2 cellular contexts compared by ENCODE assay signal in the genomic region with DNA sequence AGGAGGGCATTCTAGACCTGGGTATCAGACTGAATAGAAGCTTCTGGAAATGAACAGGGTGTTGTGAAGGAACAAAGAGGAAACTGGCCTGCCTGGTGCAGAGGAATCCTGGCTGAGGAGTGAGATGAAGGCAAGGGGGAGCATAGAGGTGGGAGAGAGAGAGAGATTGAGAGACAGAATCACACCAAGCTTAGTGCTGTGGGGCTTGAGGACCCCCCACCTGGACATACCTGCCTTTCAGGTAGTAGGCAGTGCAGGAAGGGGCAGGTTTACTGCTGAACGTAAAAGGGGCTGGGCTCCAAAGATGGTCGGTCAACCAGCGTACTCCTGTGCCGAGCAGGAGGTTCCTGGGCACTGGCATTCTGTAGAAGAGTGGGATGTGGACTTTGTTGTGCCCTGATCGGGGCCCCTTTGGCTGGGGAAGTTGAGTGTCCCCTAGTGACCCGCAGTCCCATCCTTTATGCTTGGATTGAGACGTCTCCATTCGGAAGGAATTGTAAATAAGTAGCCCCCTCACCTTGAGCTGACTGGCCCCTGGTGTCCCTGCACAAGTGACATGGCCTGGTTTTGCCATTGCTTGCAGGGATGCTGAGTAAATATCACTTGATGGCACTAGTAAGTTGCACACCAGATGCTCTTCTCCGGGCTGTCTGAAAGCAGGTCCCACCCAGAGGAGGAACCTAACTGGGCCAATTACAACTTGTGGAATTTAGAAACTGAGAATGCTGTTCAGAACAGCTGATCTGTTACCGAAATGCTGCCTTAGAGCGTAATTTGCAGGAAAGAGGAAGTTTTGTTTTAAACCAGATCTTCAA.
TF ChIP-seq lines count a peak whose summit lies in the region.

No MANE protein-coding gene starts in this region.

TF ChIP-seq in SK-N-SH, 30 proteins besides CTCF, POLR2A, EP300 and RAD21:
- TF ChIP-seq SMC3 (IDR thresholded peaks at IDR 0.05; ENCODE audit: low read depth, low read length) (peak; percentile 29; the same call in 1 of the 2 replicates), MXI1 (IDR thresholded peaks at IDR 0.05; ENCODE audit: low read depth, low read length) (0 out of 2 replicates have a peak, but pooled peaks have one; percentile 19), NFIC (IDR thresholded peaks at IDR 0.05; ENCODE audit: borderline replicate concordance) (no peak)

TF ChIP-seq in K562, 482 proteins besides CTCF, POLR2A, EP300 and RAD21 (continues in another document):
- TF ChIP-seq NFRKB (IDR thresholded peaks at IDR 0.05; ENCODE audit: low read depth) (no peak), SNIP1 (IDR thresholded peaks at IDR 0.05; ENCODE audit: low read depth) (no peak), TEAD4 (IDR thresholded peaks at IDR 0.05; ENCODE audit: low read length) (peak; percentile 43; the same call in 1 of the 2 replicates), TEAD4 (CRISPR knock-in tag; IDR thresholded peaks at IDR 0.05; ENCODE audit: borderline replicate concordance) (no peak), ZC3H8 (IDR thresholded peaks at IDR 0.05) (no peak), L3MBTL2 (IDR thresholded peaks at IDR 0.05) (0 out of 2 replicates have a peak, but pooled peaks have one; percentile 11), KLF13 (tag; IDR thresholded peaks at IDR 0.05; ENCODE audit: borderline replicate concordance, low read depth) (no peak), DACH1 (IDR thresholded peaks at IDR 0.05; ENCODE audit: partially characterized antibody) (peak; percentile 93), ZNF561 (CRISPR knock-in tag; conservative IDR thresholded peaks at IDR 0.05) (no peak), TFAP4 (CRISPR knock-in tag; IDR thresholded peaks at IDR 0.05; ENCODE audit: borderline replicate concordance) (peak; percentile 85), RUNX1 (IDR thresholded peaks at IDR 0.05; ENCODE audit: low read depth) (no peak), OTX1 (CRISPR knock-in tag; IDR thresholded peaks at IDR 0.05) (no peak), SIN3A (IDR thresholded peaks at IDR 0.05; ENCODE audit: borderline replicate concordance in 2 of 2, control insufficient read depth in 1 of 2, low read depth in 2 of 2, low read length in 2 of 2) (peak in 1 of 2 experiments; percentile 30; a peak in 1 of 4 replicates), ZBTB40 (IDR thresholded peaks at IDR 0.05) (0 out of 2 replicates have a peak, but pooled peaks have one; percentile 17), ZBTB40 (CRISPR knock-in tag; IDR thresholded peaks at IDR 0.05) (no peak), FOXM1 (IDR thresholded peaks at IDR 0.05; ENCODE audit: low read depth) (0 out of 2 replicates have a peak, but pooled peaks have one; percentile 23), FOXM1 (CRISPR knock-in tag; IDR thresholded peaks at IDR 0.05; ENCODE audit: low read depth) (no peak), ZNF175 (CRISPR knock-in tag; IDR thresholded peaks at IDR 0.05; ENCODE audit: low read depth) (no peak), NEUROD1 (IDR thresholded peaks at IDR 0.05; ENCODE audit: borderline replicate concordance, low read depth, low read length, partially characterized antibody) (no peak), ZBTB26 (CRISPR knock-in tag; IDR thresholded peaks at IDR 0.05) (no peak), XRCC4 (IDR thresholded peaks at IDR 0.05; ENCODE audit: extremely low read depth, insufficient read depth, insufficient read length) (no peak), TRIM28 (IDR thresholded peaks at IDR 0.05) (no peak), RCOR1 (IDR thresholded peaks at IDR 0.05; ENCODE audit: borderline replicate concordance in 1 of 2, low read depth in 2 of 2, low read length in 2 of 2) (0 out of 4 replicates have a peak, but pooled peaks of 1 of the 2 experiments have one; percentile 19), CBX1 (IDR thresholded peaks at IDR 0.05; ENCODE audit: low read depth) (no peak), NFE2 (IDR thresholded peaks at IDR 0.05; ENCODE audit: low read depth) (no peak), LARP7 (IDR thresholded peaks at IDR 0.05) (no peak), DPF2 (IDR thresholded peaks at IDR 0.05) (no peak), ZNF668 (CRISPR knock-in tag; IDR thresholded peaks at IDR 0.05) (no peak), HDAC1 (IDR thresholded peaks at IDR 0.05) (0 out of 4 replicates have a peak, but pooled peaks of 1 of the 2 experiments have one; percentile 21)
- TF ChIP-seq, protein P1, sequence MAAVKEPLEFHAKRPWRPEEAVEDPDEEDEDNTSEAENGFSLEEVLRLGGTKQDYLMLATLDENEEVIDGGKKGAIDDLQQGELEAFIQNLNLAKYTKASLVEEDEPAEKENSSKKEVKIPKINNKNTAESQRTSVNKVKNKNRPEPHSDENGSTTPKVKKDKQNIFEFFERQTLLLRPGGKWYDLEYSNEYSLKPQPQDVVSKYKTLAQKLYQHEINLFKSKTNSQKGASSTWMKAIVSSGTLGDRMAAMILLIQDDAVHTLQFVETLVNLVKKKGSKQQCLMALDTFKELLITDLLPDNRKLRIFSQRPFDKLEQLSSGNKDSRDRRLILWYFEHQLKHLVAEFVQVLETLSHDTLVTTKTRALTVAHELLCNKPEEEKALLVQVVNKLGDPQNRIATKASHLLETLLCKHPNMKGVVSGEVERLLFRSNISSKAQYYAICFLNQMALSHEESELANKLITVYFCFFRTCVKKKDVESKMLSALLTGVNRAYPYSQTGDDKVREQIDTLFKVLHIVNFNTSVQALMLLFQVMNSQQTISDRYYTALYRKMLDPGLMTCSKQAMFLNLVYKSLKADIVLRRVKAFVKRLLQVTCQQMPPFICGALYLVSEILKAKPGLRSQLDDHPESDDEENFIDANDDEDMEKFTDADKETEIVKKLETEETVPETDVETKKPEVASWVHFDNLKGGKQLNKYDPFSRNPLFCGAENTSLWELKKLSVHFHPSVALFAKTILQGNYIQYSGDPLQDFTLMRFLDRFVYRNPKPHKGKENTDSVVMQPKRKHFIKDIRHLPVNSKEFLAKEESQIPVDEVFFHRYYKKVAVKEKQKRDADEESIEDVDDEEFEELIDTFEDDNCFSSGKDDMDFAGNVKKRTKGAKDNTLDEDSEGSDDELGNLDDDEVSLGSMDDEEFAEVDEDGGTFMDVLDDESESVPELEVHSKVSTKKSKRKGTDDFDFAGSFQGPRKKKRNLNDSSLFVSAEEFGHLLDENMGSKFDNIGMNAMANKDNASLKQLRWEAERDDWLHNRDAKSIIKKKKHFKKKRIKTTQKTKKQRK (IDR thresholded peaks at IDR 0.05; ENCODE audit: borderline replicate concordance, low read depth, low read length), result no peak
